1 cellular context compared by ENCODE assay signal in the genomic region with DNA sequence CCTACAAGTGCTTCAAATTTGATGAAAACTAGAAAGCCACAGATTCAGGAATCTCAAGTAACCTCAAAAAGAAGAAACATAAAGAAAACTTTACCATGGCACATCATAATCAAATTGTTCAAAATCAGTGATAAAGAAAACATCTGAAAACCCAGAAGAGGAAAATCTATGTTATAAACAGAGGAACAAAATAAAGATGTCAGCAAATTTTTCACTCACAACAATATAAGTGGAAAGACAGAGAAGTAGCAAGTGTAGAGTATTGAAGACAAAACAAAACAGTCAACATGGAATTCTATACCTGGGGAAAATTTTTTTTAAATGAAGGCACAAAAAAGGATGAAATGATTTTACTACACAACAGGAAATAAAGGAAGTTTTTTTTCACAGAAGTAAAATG.
TF ChIP-seq lines count a peak whose summit lies in the region.

No MANE protein-coding gene starts in this region.

TF ChIP-seq in HepG2, 621 proteins besides CTCF, POLR2A, EP300 and RAD21 (continued from another document):
- TF ChIP-seq, protein P1, sequence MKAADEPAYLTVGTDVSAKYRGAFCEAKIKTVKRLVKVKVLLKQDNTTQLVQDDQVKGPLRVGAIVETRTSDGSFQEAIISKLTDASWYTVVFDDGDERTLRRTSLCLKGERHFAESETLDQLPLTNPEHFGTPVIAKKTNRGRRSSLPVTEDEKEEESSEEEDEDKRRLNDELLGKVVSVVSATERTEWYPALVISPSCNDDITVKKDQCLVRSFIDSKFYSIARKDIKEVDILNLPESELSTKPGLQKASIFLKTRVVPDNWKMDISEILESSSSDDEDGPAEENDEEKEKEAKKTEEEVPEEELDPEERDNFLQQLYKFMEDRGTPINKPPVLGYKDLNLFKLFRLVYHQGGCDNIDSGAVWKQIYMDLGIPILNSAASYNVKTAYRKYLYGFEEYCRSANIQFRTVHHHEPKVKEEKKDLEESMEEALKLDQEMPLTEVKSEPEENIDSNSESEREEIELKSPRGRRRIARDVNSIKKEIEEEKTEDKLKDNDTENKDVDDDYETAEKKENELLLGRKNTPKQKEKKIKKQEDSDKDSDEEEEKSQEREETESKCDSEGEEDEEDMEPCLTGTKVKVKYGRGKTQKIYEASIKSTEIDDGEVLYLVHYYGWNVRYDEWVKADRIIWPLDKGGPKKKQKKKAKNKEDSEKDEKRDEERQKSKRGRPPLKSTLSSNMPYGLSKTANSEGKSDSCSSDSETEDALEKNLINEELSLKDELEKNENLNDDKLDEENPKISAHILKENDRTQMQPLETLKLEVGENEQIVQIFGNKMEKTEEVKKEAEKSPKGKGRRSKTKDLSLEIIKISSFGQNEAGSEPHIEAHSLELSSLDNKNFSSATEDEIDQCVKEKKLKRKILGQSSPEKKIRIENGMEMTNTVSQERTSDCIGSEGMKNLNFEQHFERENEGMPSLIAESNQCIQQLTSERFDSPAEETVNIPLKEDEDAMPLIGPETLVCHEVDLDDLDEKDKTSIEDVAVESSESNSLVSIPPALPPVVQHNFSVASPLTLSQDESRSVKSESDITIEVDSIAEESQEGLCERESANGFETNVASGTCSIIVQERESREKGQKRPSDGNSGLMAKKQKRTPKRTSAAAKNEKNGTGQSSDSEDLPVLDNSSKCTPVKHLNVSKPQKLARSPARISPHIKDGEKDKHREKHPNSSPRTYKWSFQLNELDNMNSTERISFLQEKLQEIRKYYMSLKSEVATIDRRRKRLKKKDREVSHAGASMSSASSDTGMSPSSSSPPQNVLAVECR (CRISPR knock-in tag; IDR thresholded peaks at IDR 0.05; ENCODE audit: borderline replicate concordance), result no peak
- TF ChIP-seq MAFK (conservative IDR thresholded peaks at IDR 0.05 in 1 of 2, IDR thresholded peaks at IDR 0.05 in 1 of 2; ENCODE audit: low read length in 2 of 2) (peak; percentile 61 to 82), HOXD1 (CRISPR knock-in tag; IDR thresholded peaks at IDR 0.05) (no peak), ZFAT (CRISPR knock-in tag; conservative IDR thresholded peaks at IDR 0.05) (no peak), MAFF (IDR thresholded peaks at IDR 0.05; ENCODE audit: low read depth, low read length) (peak; percentile 69), DR1 (CRISPR knock-in tag; IDR thresholded peaks at IDR 0.05) (no peak), IRX3 (CRISPR knock-in tag; IDR thresholded peaks at IDR 0.05; ENCODE audit: borderline replicate concordance, low read depth) (no peak)
- TF ChIP-seq, protein P2, sequence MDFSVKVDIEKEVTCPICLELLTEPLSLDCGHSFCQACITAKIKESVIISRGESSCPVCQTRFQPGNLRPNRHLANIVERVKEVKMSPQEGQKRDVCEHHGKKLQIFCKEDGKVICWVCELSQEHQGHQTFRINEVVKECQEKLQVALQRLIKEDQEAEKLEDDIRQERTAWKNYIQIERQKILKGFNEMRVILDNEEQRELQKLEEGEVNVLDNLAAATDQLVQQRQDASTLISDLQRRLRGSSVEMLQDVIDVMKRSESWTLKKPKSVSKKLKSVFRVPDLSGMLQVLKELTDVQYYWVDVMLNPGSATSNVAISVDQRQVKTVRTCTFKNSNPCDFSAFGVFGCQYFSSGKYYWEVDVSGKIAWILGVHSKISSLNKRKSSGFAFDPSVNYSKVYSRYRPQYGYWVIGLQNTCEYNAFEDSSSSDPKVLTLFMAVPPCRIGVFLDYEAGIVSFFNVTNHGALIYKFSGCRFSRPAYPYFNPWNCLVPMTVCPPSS (IDR thresholded peaks at IDR 0.05), result no peak
